In the genomic region with DNA sequence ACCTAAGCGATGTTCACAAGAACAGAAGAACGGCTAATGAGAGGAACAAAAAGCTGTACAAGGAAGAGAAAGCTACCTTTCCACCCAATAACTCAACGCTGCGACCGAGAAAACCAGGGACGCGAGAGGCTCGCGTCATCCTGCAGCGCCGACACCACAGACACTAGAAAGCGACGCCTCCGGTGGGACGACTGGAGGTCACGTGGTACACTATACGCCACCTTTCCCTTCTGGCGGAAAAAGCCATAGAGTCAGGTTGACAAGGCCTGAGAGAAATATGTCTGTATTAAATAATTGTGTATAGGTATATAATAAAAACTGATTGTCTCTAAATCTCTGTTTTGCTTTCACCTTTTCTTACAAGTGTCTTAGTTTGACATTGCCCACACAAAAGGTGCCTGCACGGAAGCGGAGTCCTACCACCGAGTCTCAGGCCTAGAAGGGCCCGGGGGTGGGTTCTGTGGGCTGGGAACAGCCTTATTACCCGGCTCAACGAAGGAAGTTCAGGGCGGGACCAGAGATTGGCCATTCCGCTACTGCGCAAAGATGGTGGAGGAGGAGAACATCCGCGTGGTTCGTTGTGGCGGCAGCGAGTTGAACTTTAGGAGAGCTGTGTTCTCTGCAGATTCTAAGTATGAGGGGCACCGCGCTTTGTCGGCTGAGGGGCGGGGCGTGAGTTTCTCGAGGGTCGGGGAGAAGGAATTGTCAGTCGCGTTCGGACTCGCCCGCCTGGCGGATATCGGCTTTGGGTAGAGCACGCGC, we compare ENCODE assay signal across 1 cellular context.
TF ChIP-seq lines count a peak whose summit lies in the region.

Gene WDR75, plus strand, starts transcription at position 528 of the 762 bp plus-strand sequence. Its CDS starts 19 bp downstream, at position 547.

TF ChIP-seq in HepG2, 621 proteins besides CTCF, POLR2A, EP300 and RAD21 (continued from another document and continues in another):
- 0 out of 2 replicates have a peak, but pooled peaks have one; percentile 89 for TF ChIP-seq ZNF318 (CRISPR knock-in tag; IDR thresholded peaks at IDR 0.05)
- peak; percentile 88 for TF ChIP-seq BRF2 (CRISPR knock-in tag; IDR thresholded peaks at IDR 0.05)
- TF ChIP-seq ZBTB38 (CRISPR knock-in tag; IDR thresholded peaks at IDR 0.05) = peak; percentile 81; the same call in 1 of the 2 replicates
- TF ChIP-seq ZNF850 (CRISPR knock-in tag; conservative IDR thresholded peaks at IDR 0.05) = no peak; the same call in 1 of the 2 replicates
- peak; percentile 100 for TF ChIP-seq ZNF574 (CRISPR knock-in tag; IDR thresholded peaks at IDR 0.05)
- peak; percentile 32; the same call in 1 of the 2 replicates for TF ChIP-seq ZNF12 (CRISPR knock-in tag; IDR thresholded peaks at IDR 0.05)
- TF ChIP-seq ZNF350 (CRISPR knock-in tag; IDR thresholded peaks at IDR 0.05; ENCODE audit: borderline replicate concordance, low read depth) = peak; percentile 92
- TF ChIP-seq REST (IDR thresholded peaks at IDR 0.05; ENCODE audit: borderline replicate concordance in 1 of 2, low read depth in 1 of 2, low read length in 2 of 2) = peak in 1 of 2 experiments; percentile 75; a peak in 2 of 4 replicates
- TF ChIP-seq GPBP1L1 (CRISPR knock-in tag; IDR thresholded peaks at IDR 0.05) = no peak
- peak; percentile 35; the same call in 1 of the 2 replicates for TF ChIP-seq NFRKB (IDR thresholded peaks at IDR 0.05)
- 0 out of 2 replicates have a peak, but pooled peaks have one; percentile 20 for TF ChIP-seq KLF11 (CRISPR knock-in tag; IDR thresholded peaks at IDR 0.05)
- TF ChIP-seq PATZ1 (CRISPR knock-in tag; IDR thresholded peaks at IDR 0.05) = peak; percentile 48; the same call in 1 of the 2 replicates
- TF ChIP-seq, protein P1, sequence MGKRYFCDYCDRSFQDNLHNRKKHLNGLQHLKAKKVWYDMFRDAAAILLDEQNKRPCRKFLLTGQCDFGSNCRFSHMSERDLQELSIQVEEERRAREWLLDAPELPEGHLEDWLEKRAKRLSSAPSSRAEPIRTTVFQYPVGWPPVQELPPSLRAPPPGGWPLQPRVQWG (CRISPR knock-in tag; IDR thresholded peaks at IDR 0.05; ENCODE audit: borderline replicate concordance, low read depth) = no peak
- no peak for TF ChIP-seq NPAS2 (CRISPR knock-in tag; IDR thresholded peaks at IDR 0.05; ENCODE audit: borderline replicate concordance)
- TF ChIP-seq ZNF569 (CRISPR knock-in tag; IDR thresholded peaks at IDR 0.05; ENCODE audit: borderline replicate concordance) = 0 out of 2 replicates have a peak, but pooled peaks have one; percentile 82
- TF ChIP-seq ELF3 (CRISPR knock-in tag; IDR thresholded peaks at IDR 0.05) = peak; percentile 81
- TF ChIP-seq ZNF124 (CRISPR knock-in tag; IDR thresholded peaks at IDR 0.05) = peak; percentile 56
